ENCODE assay signal across 10 cellular contexts in genomic region chr19:20422616-20423205, GRCh38.
DNase-seq lines count a peak whose midpoint lies in the region; ATAC-seq, FAIRE-seq and TF ChIP-seq lines count a peak whose summit lies in the region.
"Had no signal": no experiment of that assay in that cellular context is flagged by ENCODE, and none has a peak within 500 bp of the region (broad histone marks: within the 10 kb centered on the region; RNA-seq: fewer than 3 reads in every experiment).

No MANE protein-coding gene starts in this region.

- TF ChIP-seq CTCF in D721Med (IDR thresholded peaks at IDR 0.05; ENCODE audit: insufficient read depth, missing control alignments), result no peak

- H3K36me3 Mint-ChIP-seq in activated T-helper 17 cell treated with anti-CD3 and anti-CD28 coated beads, Interleukin-2, amount 50 U/mL, for 72 hours (ENCODE audit: low read depth), result peaks cover 49% of the 10 kb centered on the region

- H3K4me3 Mint-ChIP-seq in activated T-helper 17 cell treated with anti-CD3 and anti-CD28 coated beads, Interleukin-2, amount 50 U/mL, for 72 hours, result peak overlapping the region; percentile 99

- intact Hi-C loops in right cardiac atrium (cut with DNase I), result no loop called here

- FAIRE-seq in D721Med (lab: Jason Lieb, UNC) (peak; percentile 87), frontal cortex (lab: Jason Lieb, UNC) (no peak), GM12892 (lab: Jason Lieb, UNC) (no peak)
- FAIRE-seq: GM12878 had no signal

- ATAC-seq in activated T-helper 17 cell treated with anti-CD3 and anti-CD28 coated beads, Interleukin-2, amount 50 U/mL, for 72 hours (replicated peaks), result no peak
- ATAC-seq in right cardiac atrium, result no peak

- DNase-seq in D721Med (ENCODE audit: insufficient read length, low spot score), result no peak
- peak in 1 of 3 donors; percentile 56 for DNase-seq in right cardiac atrium
- DNase-seq in retina, result peak; percentile 16
- DNase-seq in frontal cortex (ENCODE audit: low spot score in 2 of 2), result no peak
- no peak for DNase-seq in GM12892 (ENCODE audit: insufficient read length)
- DNase-seq in activated CD4-positive, CD25-positive, alpha-beta regulatory T cell (lab: John Stamatoyannopoulos, UW), result no peak
- DNase-seq in NCI-H226, result no peak
- DNase-seq: NCI-H524 treated with DMSO at 0.1 percent for 48 hours had no signal

- no peaks in the 10 kb centered on the region for H3K27me3 Mint-ChIP-seq in activated T-helper 17 cell treated with anti-CD3 and anti-CD28 coated beads, Interleukin-2, amount 50 U/mL, for 72 hours

- no peaks in the 10 kb centered on the region for H3K9me3 Mint-ChIP-seq in activated T-helper 17 cell treated with anti-CD3 and anti-CD28 coated beads, Interleukin-2, amount 50 U/mL, for 72 hours

- H3K4me1 Mint-ChIP-seq in activated T-helper 17 cell treated with anti-CD3 and anti-CD28 coated beads, Interleukin-2, amount 50 U/mL, for 72 hours, result no peaks in the 10 kb centered on the region

- WGBS in right cardiac atrium, result 55% methylated on average over 15 of the region's 15 CpGs

- no peak overlapping the region for H3K27ac Mint-ChIP-seq in activated T-helper 17 cell treated with anti-CD3 and anti-CD28 coated beads, Interleukin-2, amount 50 U/mL, for 72 hours

- no peaks in the 10 kb centered on the region for H3K9me3 ChIP-seq in right cardiac atrium (ENCODE audit: control insufficient read depth, low read length)

- H3K4me1 ChIP-seq in right cardiac atrium (ENCODE audit: control insufficient read depth, insufficient read depth, low read length), result no peaks in the 10 kb centered on the region

- H3K27ac ChIP-seq in right cardiac atrium (ENCODE audit: low read length), result no peak overlapping the region

- H3K4me3 ChIP-seq in right cardiac atrium (ENCODE audit: low read length), result peak overlapping the region; percentile 91

- TF ChIP-seq POLR2A in GM12892 (IDR thresholded peaks at IDR 0.05; ENCODE audit: low read depth, low read length), result no peak

- H3K27me3 ChIP-seq in right cardiac atrium (ENCODE audit: control insufficient read depth, insufficient read depth), result no peaks in the 10 kb centered on the region
